25 cellular contexts compared by ENCODE assay signal in genomic region chr16:23316232-23316631, GRCh38. TPM values are rescaled to one million over a fixed set of nuclear protein-coding genes. Genes with fewer than 3 reads are reported as not detected.
DNase-seq lines count a peak whose midpoint lies in the region; ATAC-seq, FAIRE-seq and TF ChIP-seq lines count a peak whose summit lies in the region.
"Had no signal": no experiment of that assay in that cellular context is flagged by ENCODE, and none has a peak within 500 bp of the region (broad histone marks: within the 10 kb centered on the region; RNA-seq: fewer than 3 reads in every experiment).

No MANE protein-coding gene starts in this region.

- 84% methylated on average over 2 of the region's 2 CpGs; no CpG with 5 or more reads in 1 of the 2 experiments for WGBS in IMR-90 (ENCODE audit: extremely low coverage in 2 of 2, insufficient read length in 1 of 2), 2 experiments
- WGBS in trophoblast cell (ENCODE audit: extremely low coverage, insufficient coverage, insufficient read length) = no CpG with 5 or more reads among the region's 2 CpGs

- TF ChIP-seq POLR2A in GM12891 (IDR thresholded peaks at IDR 0.05; ENCODE audit: low read depth, low read length) = no peak
- TF ChIP-seq POLR2A in IMR-90 (IDR thresholded peaks at IDR 0.05; ENCODE audit: low read depth, low read length) = no peak

- H2AK5ac ChIP-seq in IMR-90 (ENCODE audit: low read depth, low read length) = no peak overlapping the region
- H2AK5ac ChIP-seq in trophoblast cell (ENCODE audit: low read length) = no peak overlapping the region

- H3K4me3 Mint-ChIP-seq in chondrocyte (ENCODE audit: unreplicated experiment) = no peak overlapping the region
- H3K4me3 Mint-ChIP-seq: CD14-positive monocyte; CD4-positive, alpha-beta T cell; CD8-positive, alpha-beta memory T cell; GM23338 had no signal

- H2BK20ac ChIP-seq in IMR-90 (ENCODE audit: low read depth, low read length) = no peak overlapping the region

- H2AK9ac ChIP-seq in IMR-90 (replicated peaks; ENCODE audit: low read depth, low read length, poor library complexity) = no peak overlapping the region

- FAIRE-seq in GM12891 (lab: Jason Lieb, UNC) (peak; percentile 5), D721Med (lab: Jason Lieb, UNC) (no peak)
- FAIRE-seq: A549, GM18507, H54 had no signal

- no peaks in the 10 kb centered on the region for H3K9me3 Mint-ChIP-seq in chondrocyte (ENCODE audit: low read depth)
- H3K9me3 Mint-ChIP-seq: CD4-positive, alpha-beta T cell; CD8-positive, alpha-beta memory T cell; GM23338 had no signal

- intact Hi-C loops in IMR-90 (cut with micrococcal nuclease) = no loop called here

- TF ChIP-seq CTCF in IMR-90 (conservative IDR thresholded peaks at IDR 0.05; ENCODE audit: low read depth, low read length) (no peak), chondrocyte (IDR thresholded peaks at IDR 0.05) (no peak), D721Med (IDR thresholded peaks at IDR 0.05; ENCODE audit: insufficient read depth, missing control alignments) (no peak)

- H3K27me3 ChIP-seq in IMR-90 (ENCODE audit: control insufficient read depth, insufficient read depth, low read length) = no peaks in the 10 kb centered on the region
- no peaks in the 10 kb centered on the region for H3K27me3 ChIP-seq in trophoblast cell (ENCODE audit: insufficient read depth, low read length)
- H3K27me3 ChIP-seq: BE2C; BLaER1 treated with 17β-estradiol and CSF1 and Interleukin-3, amounts not matched to agents 10 nM and 100 nM had no signal

- H3K4me3 ChIP-seq in IMR-90 (ENCODE audit: insufficient read depth, low read depth, low read length) (no peak overlapping the region), trophoblast cell (ENCODE audit: low read depth, low read length) (peak overlapping the region; percentile 13)
- H3K4me3 ChIP-seq: A549; BLaER1 treated with 17β-estradiol and CSF1 and Interleukin-3, amounts not matched to agents 10 nM and 100 nM; GM23338; HAP-1 had no signal

- H3K9ac ChIP-seq in IMR-90 (ENCODE audit: low read depth, low read length) (no peak overlapping the region), trophoblast cell (ENCODE audit: low read length) (no peak overlapping the region)
- H3K9ac ChIP-seq: BLaER1 treated with 17β-estradiol and CSF1 and Interleukin-3, amounts not matched to agents 10 nM and 100 nM had no signal

- TF ChIP-seq RAD21 in IMR-90 (IDR thresholded peaks at IDR 0.05; ENCODE audit: low read length) = no peak

- no peak overlapping the region for H3K56ac ChIP-seq in IMR-90 (ENCODE audit: extremely low read depth, insufficient read depth, low read length)

- in situ Hi-C loops in IMR-90 (cut with MboI; ENCODE audit: low sequenced_read_pairs) = no loop called here

- no peak overlapping the region for H3K27ac ChIP-seq in IMR-90 (ENCODE audit: insufficient read depth, low read length)
- H3K27ac ChIP-seq in trophoblast cell (ENCODE audit: low read depth, low read length) = no peak overlapping the region
- H3K27ac ChIP-seq: A549; BLaER1 treated with 17β-estradiol and CSF1 and Interleukin-3, amounts not matched to agents 10 nM and 100 nM had no signal

- H4K8ac ChIP-seq in IMR-90 (ENCODE audit: low read depth in 2 of 2, low read length in 2 of 2) (no peak overlapping the region), trophoblast cell (ENCODE audit: low read depth, low read length) (no peak overlapping the region)

- H4K91ac ChIP-seq in IMR-90 (ENCODE audit: insufficient read depth, low read depth, low read length) (no peak overlapping the region), trophoblast cell (ENCODE audit: low read depth, low read length) (no peak overlapping the region)

- H3K4ac ChIP-seq in IMR-90 (ENCODE audit: low read depth, low read length) = no peak overlapping the region
- no peak overlapping the region for H3K4ac ChIP-seq in trophoblast cell (ENCODE audit: low read depth, low read length)

- no peak overlapping the region for H3K14ac ChIP-seq in IMR-90 (replicated peaks; ENCODE audit: low read depth, low read length)
- no peak overlapping the region for H3K14ac ChIP-seq in trophoblast cell (ENCODE audit: low read length)

- H4K5ac ChIP-seq in IMR-90 (ENCODE audit: low read depth, low read length) = no peak overlapping the region

- H3K36me3 ChIP-seq in IMR-90 (ENCODE audit: control insufficient read depth, insufficient read depth, low read length) (no peaks in the 10 kb centered on the region), trophoblast cell (ENCODE audit: control insufficient read depth in 1 of 2, insufficient read depth in 2 of 2, low read length in 2 of 2) (no peaks in the 10 kb centered on the region)
- H3K36me3 ChIP-seq: BE2C; BLaER1 treated with 17β-estradiol and CSF1 and Interleukin-3, amounts not matched to agents 10 nM and 100 nM; HAP-1 had no signal

- BruUV-seq in IMR-90 (replicated peaks; lab: Mats Ljungman, UMichigan) = no TSS peak

- CTCF ChIA-PET in IMR-90 (lab: Yijun Ruan, JAX) = no interaction called here

- POLR2A ChIA-PET in IMR-90 (lab: Charles Lee; ENCODE audit: unreplicated experiment) = no interaction called here

- H4K20me1 ChIP-seq in IMR-90 (ENCODE audit: insufficient read depth, low read length) = no peaks in the 10 kb centered on the region
- H4K20me1 ChIP-seq: BLaER1 treated with 17β-estradiol and CSF1 and Interleukin-3, amounts not matched to agents 10 nM and 100 nM had no signal

- H2AFZ ChIP-seq in IMR-90 (replicated peaks; ENCODE audit: low read length, poor library complexity) (no peak overlapping the region), trophoblast cell (ENCODE audit: insufficient read depth, low read length, poor library complexity) (no peak overlapping the region)
- H2AFZ ChIP-seq: GM23338 had no signal

- H3K79me2 ChIP-seq in trophoblast cell (ENCODE audit: control insufficient read depth, insufficient read depth, low read length, poor library complexity) = no peaks in the 10 kb centered on the region

- H4K12ac ChIP-seq in trophoblast cell (ENCODE audit: low read depth, low read length) = no peak overlapping the region

- H2BK15ac ChIP-seq in IMR-90 (ENCODE audit: low read depth, low read length) = no peak overlapping the region

- dilution Hi-C loops in IMR-90 (cut with HindIII; ENCODE audit: low sequenced_read_pairs, unreplicated experiment) = no loop called here

- H3K23ac ChIP-seq in IMR-90 (ENCODE audit: low read depth, low read length) (no peak overlapping the region), trophoblast cell (ENCODE audit: low read length) (no peak overlapping the region)

- H2BK120ac ChIP-seq in IMR-90 (ENCODE audit: low read depth, low read length) (no peak overlapping the region), trophoblast cell (ENCODE audit: insufficient read depth, low read length, poor library complexity) (no peak overlapping the region)

- no peaks in the 10 kb centered on the region for H3K4me1 Mint-ChIP-seq in chondrocyte (ENCODE audit: low read depth)
- H3K4me1 Mint-ChIP-seq: CD14-positive monocyte; CD8-positive, alpha-beta memory T cell had no signal

- DNase-seq in GM12891 (ENCODE audit: insufficient read length, low spot score) (no peak), IMR-90 (no peak), chondrocyte (ENCODE audit: low spot score) (peak; percentile 5), trophoblast cell (no peak), GF-D8 (lab: John Stamatoyannopoulos, UW) (no peak), NCI-H2196 (lab: John Stamatoyannopoulos, UW; ENCODE audit: unreplicated experiment) (no peak), D721Med (ENCODE audit: insufficient read length, low spot score) (no peak)
- no peak for DNase-seq in activated CD4-positive, alpha-beta T cell treated with anti-CD3 and anti-CD28 coated beads, Interleukin-2, amount 50 U/mL, for 1 hour
- DNase-seq: 8988T; ACHN; AML-193; BE2C; CD4-positive, alpha-beta T cell; CD8-positive, alpha-beta memory T cell; DMS53; DMS79 treated with DMSO at 0.1 percent for 48 hours had no signal

- no peaks in the 10 kb centered on the region for H3K27me3 Mint-ChIP-seq in chondrocyte (ENCODE audit: low read depth)
- H3K27me3 Mint-ChIP-seq: CD4-positive, alpha-beta T cell had no signal

- no peak overlapping the region for H2BK12ac ChIP-seq in trophoblast cell (ENCODE audit: low read length)

- ATAC-seq in IMR-90 (ENCODE audit: low read depth) = no peak
- ATAC-seq: GM23338 had no signal

- H3K9me1 ChIP-seq in IMR-90 (ENCODE audit: insufficient read depth, low read length) = no peaks in the 10 kb centered on the region

- H3K36me3 Mint-ChIP-seq in chondrocyte (ENCODE audit: low read depth) = no peaks in the 10 kb centered on the region
- H3K36me3 Mint-ChIP-seq: CD14-positive monocyte; CD8-positive, alpha-beta memory T cell had no signal

- H3K18ac ChIP-seq in IMR-90 (ENCODE audit: low read depth, low read length) (no peak overlapping the region), trophoblast cell (ENCODE audit: low read length) (no peak overlapping the region)

- no peak overlapping the region for H3K27ac Mint-ChIP-seq in chondrocyte (ENCODE audit: unreplicated experiment)
- H3K27ac Mint-ChIP-seq: CD14-positive monocyte; CD4-positive, alpha-beta T cell; CD8-positive, alpha-beta memory T cell; GM23338 had no signal

- H3K4me1 ChIP-seq in IMR-90 (ENCODE audit: control insufficient read depth, insufficient read depth, low read length) = no peaks in the 10 kb centered on the region
- H3K4me1 ChIP-seq in trophoblast cell (ENCODE audit: control insufficient read depth in 1 of 2, insufficient read depth in 2 of 2, low read length in 2 of 2) = peaks cover 0 to 1% of the 10 kb centered on the region in 2 experiments
- H3K4me1 ChIP-seq: BE2C, HAP-1 had no signal

- H3K9me3 ChIP-seq in IMR-90 (ENCODE audit: control insufficient read depth, insufficient read depth, low read length) (no peaks in the 10 kb centered on the region; the same call in 1 of the 2 replicates), trophoblast cell (ENCODE audit: insufficient read depth, low read depth, low read length) (peaks cover 3% of the 10 kb centered on the region)
- H3K9me3 ChIP-seq: A549, BE2C, HAP-1 had no signal

- H3K79me1 ChIP-seq in IMR-90 (ENCODE audit: low read depth in 1 of 2, low read length in 2 of 2) (no peaks in the 10 kb centered on the region), trophoblast cell (ENCODE audit: low read length) (no peaks in the 10 kb centered on the region)

- H2BK5ac ChIP-seq in IMR-90 (ENCODE audit: low read depth, low read length, poor library complexity, severe bottlenecking) (peak overlapping the region; percentile 19), trophoblast cell (ENCODE audit: low read depth, low read length, poor library complexity) (no peak overlapping the region)

- no peak overlapping the region for H3K4me2 ChIP-seq in IMR-90 (ENCODE audit: low read depth, low read length)
- H3K4me2 ChIP-seq in trophoblast cell (ENCODE audit: low read length) = no peak overlapping the region
- H3K4me2 ChIP-seq: A549; BLaER1 treated with 17β-estradiol and CSF1 and Interleukin-3, amounts not matched to agents 10 nM and 100 nM; GM23338 had no signal

TF ChIP-seq in GM12891, 5 proteins besides CTCF, POLR2A, EP300 and RAD21 (continues in another document):
- TF ChIP-seq POU2F2 (IDR thresholded peaks at IDR 0.05; ENCODE audit: low read depth, low read length) = no peak

TF ChIP-seq in IMR-90, 13 proteins besides CTCF, POLR2A, EP300 and RAD21 (continues in another document):
- no peak for TF ChIP-seq MAFK (IDR thresholded peaks at IDR 0.05; ENCODE audit: low read depth, low read length)

RNA-seq across cellular contexts. Expression of gene SCNN1B, which starts 14.1 kb away (rescaled TPM):
- polyA plus RNA-seq in GM12891 (2012; ENCODE audit: low read depth, missing spikeins) = 0.06 TPM
- total RNA-seq in IMR-90 (2012; rRNA removed) (not detected in 2 replicates), chondrocyte (not detected in 3 replicates)
- not detected in 2 replicates for polyA plus RNA-seq in IMR-90 (2012; rRNA removed)
- polyA plus RNA-seq in IMR-90 (2012; cell fraction: cytosol; rRNA removed) = not detected in 2 replicates
- not detected in 2 replicates for polyA plus RNA-seq in IMR-90 (2012; cell fraction: nucleus; rRNA removed; ENCODE audit: low replicate concordance)
- not detected in 2 replicates for polyA plus RNA-seq in trophoblast cell (2013)
- total RNA-seq: CD4-positive, alpha-beta T cell; CD8-positive, alpha-beta memory T cell; Daoy; G401 had no signal
- polyA plus RNA-seq: CD14-positive monocyte; CD8-positive, alpha-beta memory T cell had no signal
